ENCODE assay signal across 12 cellular contexts in the genomic region with DNA sequence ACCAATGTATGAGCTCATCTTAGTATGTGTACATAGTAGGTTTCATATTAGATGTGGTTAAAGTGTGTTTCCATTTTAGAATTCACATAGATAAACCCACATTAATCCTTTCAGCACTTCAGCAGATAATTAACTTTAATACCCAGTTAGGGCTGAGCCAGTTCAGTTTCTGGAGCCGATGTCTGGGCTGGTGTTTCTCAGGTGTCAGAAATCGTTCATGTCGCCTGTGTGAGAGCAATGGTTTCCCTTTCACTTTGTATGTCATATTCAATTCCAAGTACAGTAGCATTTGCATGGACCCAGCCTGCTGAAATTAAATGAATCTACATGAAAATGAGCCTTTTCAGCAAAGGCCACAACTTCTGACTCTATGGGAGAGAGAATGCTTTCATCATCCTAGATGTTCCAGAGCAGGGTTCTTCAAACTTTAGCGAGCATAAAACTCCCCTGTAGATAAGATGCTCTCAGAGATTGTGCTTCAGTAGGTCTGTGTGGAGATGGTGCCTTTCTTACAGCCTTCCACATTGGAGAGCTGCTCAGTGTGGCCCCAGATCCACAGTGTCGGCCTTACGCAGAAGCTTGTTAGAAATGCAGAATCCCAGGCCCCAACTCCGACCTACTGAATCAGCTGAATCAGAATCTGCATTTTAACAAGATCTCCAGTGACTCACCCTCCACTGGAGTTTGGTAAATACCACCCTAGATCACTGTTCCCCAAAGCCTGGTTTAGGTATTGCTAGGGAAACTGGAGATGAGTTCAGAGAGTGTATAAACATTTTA.
DNase-seq lines count a peak whose midpoint lies in the region; ATAC-seq, FAIRE-seq and TF ChIP-seq lines count a peak whose summit lies in the region.
"Had no signal": no experiment of that assay in that cellular context is flagged by ENCODE, and none has a peak within 500 bp of the region (broad histone marks: within the 10 kb centered on the region; RNA-seq: fewer than 3 reads in every experiment).

No MANE protein-coding gene starts in this region.

- DNase-seq in NCI-H2029 (lab: John Stamatoyannopoulos, UW), result peak; percentile 11
- no peak for DNase-seq in NCI-H2029 treated with DMSO at 0.1 percent for 48 hours (lab: John Stamatoyannopoulos, UW)
- no peak for DNase-seq in NCI-H1694 (lab: John Stamatoyannopoulos, UW)
- no peak for DNase-seq in NK-92 (lab: John Stamatoyannopoulos, UW; ENCODE audit: unreplicated experiment)
- no peak for DNase-seq in HEK293T (ENCODE audit: extremely low spot score)
- DNase-seq: cerebellar nuclear complex, tibial artery had no signal

- peak; percentile 41 for FAIRE-seq in islet of Langerhans (lab: Jason Lieb, UNC)
- FAIRE-seq: A549, keratinocyte had no signal

- CTCF ChIA-PET in HEK293T (lab: Yijun Ruan, JAX), result no interaction called here

- ATAC-seq in GM21515 (IDR thresholded peaks at IDR 0.05; ENCODE audit: unreplicated experiment) (peak; percentile 83), HG03460 (IDR thresholded peaks at IDR 0.05; ENCODE audit: unreplicated experiment) (peak; percentile 95)
- ATAC-seq: A549 had no signal

- POLR2A ChIA-PET in HEK293T (lab: Yijun Ruan, JAX), result no interaction called here

TF ChIP-seq in HEK293T, 16 proteins besides CTCF, POLR2A, EP300 and RAD21:
- no peak for TF ChIP-seq FOXM1 (IDR thresholded peaks at IDR 0.05; ENCODE audit: borderline replicate concordance)
- TF ChIP-seq ELF4 (IDR thresholded peaks at IDR 0.05), result no peak
- no peak for TF ChIP-seq SUZ12 (IDR thresholded peaks at IDR 0.05)
- no peak for TF ChIP-seq FOXA1 (IDR thresholded peaks at IDR 0.05)
- TF ChIP-seq, protein P1, sequence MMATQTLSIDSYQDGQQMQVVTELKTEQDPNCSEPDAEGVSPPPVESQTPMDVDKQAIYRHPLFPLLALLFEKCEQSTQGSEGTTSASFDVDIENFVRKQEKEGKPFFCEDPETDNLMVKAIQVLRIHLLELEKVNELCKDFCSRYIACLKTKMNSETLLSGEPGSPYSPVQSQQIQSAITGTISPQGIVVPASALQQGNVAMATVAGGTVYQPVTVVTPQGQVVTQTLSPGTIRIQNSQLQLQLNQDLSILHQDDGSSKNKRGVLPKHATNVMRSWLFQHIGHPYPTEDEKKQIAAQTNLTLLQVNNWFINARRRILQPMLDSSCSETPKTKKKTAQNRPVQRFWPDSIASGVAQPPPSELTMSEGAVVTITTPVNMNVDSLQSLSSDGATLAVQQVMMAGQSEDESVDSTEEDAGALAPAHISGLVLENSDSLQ (IDR thresholded peaks at IDR 0.05), result no peak
- no peak for TF ChIP-seq LEF1 (IDR thresholded peaks at IDR 0.05; ENCODE audit: borderline replicate concordance)
- no peak for TF ChIP-seq BHLHE40 (IDR thresholded peaks at IDR 0.05; ENCODE audit: borderline replicate concordance)
- no peak for TF ChIP-seq CTBP1 (IDR thresholded peaks at IDR 0.05; ENCODE audit: borderline replicate concordance)
- no peak for TF ChIP-seq HDGF (IDR thresholded peaks at IDR 0.05; ENCODE audit: borderline replicate concordance)
- TF ChIP-seq NFRKB (IDR thresholded peaks at IDR 0.05), result no peak
- TF ChIP-seq L3MBTL2 (conservative IDR thresholded peaks at IDR 0.05), result no peak
- no peak for TF ChIP-seq FOXK2 (IDR thresholded peaks at IDR 0.05)
- TF ChIP-seq ARNT (IDR thresholded peaks at IDR 0.05), result no peak
- TF ChIP-seq SP1 (IDR thresholded peaks at IDR 0.05), result no peak
- TF ChIP-seq ZNF384 (IDR thresholded peaks at IDR 0.05), result no peak
- TF ChIP-seq TARDBP (IDR thresholded peaks at IDR 0.05), result no peak
TF ChIP-seq in HEK293T: peak in this region for 0.
